ENCODE assay signal across 15 cellular contexts in the genomic region with DNA sequence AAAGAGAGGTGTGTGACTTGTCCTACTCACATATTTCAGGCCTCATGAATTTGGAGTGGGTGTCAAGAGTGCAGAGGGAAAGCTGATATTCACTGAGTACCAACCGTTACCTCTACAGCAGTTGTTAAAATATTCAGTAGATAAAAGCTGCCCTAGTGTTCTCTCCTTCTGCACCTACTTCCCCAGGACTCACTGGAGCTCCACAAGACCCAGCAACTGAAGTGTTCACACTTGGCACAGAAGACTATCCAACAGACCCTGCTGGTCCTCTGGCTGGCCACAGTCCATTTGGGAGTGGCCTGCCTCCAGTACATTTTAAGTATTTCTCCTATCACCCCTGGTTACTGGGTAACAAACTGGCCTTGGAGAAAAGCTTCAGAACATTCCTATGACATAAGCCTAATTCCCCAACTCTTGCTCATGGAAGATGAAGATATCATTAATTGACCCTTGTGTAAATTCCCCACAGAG.
DNase-seq lines count a peak whose midpoint lies in the region; ATAC-seq, FAIRE-seq and TF ChIP-seq lines count a peak whose summit lies in the region.
"Had no signal": no experiment of that assay in that cellular context is flagged by ENCODE, and none has a peak within 500 bp of the region (broad histone marks: within the 10 kb centered on the region; RNA-seq: fewer than 3 reads in every experiment).

No MANE protein-coding gene starts in this region.

- H3K27me3 ChIP-seq in bronchial epithelial cell (ENCODE audit: control insufficient read depth, insufficient read depth, low read length): no peaks in the 10 kb centered on the region
- no peaks in the 10 kb centered on the region for H3K27me3 ChIP-seq in kidney epithelial cell (ENCODE audit: control insufficient read depth, insufficient read depth, low read length)
- H3K27me3 ChIP-seq: testis had no signal

- ATAC-seq in HG03039 (IDR thresholded peaks at IDR 0.05; ENCODE audit: unreplicated experiment): no peak
- ATAC-seq in GM18519 (IDR thresholded peaks at IDR 0.05; ENCODE audit: low FRiP score, unreplicated experiment): no peak
- ATAC-seq: esophagus mucosa; natural killer cell treated with Interleukin-12 subunit alpha and Interleukin-12 subunit beta and Interleukin-15 and Interleukin-18, amount 100 ng/mL, for 72 hours had no signal

- H3K4me3 ChIP-seq in bronchial epithelial cell (ENCODE audit: low read depth, low read length): no peak overlapping the region
- no peak overlapping the region for H3K4me3 ChIP-seq in kidney epithelial cell (ENCODE audit: low read depth, low read length)
- H3K4me3 ChIP-seq: testis had no signal

- TF ChIP-seq CTCF in bronchial epithelial cell (IDR thresholded peaks at IDR 0.05; ENCODE audit: insufficient read depth, low read length, severe bottlenecking) (no peak), kidney epithelial cell (IDR thresholded peaks at IDR 0.05; ENCODE audit: insufficient read depth, low read length, poor library complexity, severe bottlenecking) (no peak)

- H3K36me3 ChIP-seq in bronchial epithelial cell (ENCODE audit: control insufficient read depth, insufficient read depth, low read length): no peaks in the 10 kb centered on the region
- no peaks in the 10 kb centered on the region for H3K36me3 ChIP-seq in kidney epithelial cell (ENCODE audit: control insufficient read depth, insufficient read depth, low read length)

- DNase-seq in NCI-H2107 treated with DMSO at 0.1 percent for 48 hours (lab: John Stamatoyannopoulos, UW; ENCODE audit: unreplicated experiment): peak; percentile 26
- DNase-seq in NCI-H2107 (lab: John Stamatoyannopoulos, UW): no peak
- no peak for DNase-seq in bronchial epithelial cell (ENCODE audit: low read depth)
- peak; percentile 47 for DNase-seq in kidney epithelial cell (ENCODE audit: low read depth)
- DNase-seq in activated CD8-positive, alpha-beta memory T cell treated with anti-CD3 and anti-CD28 coated beads, Interleukin-2, amount 50 U/mL, for 4 hours: no peak
- DNase-seq in NCI-H2227 treated with DMSO at 0.1 percent for 48 hours (lab: John Stamatoyannopoulos, UW): no peak
- DNase-seq: activated CD8-positive, alpha-beta memory T cell treated with anti-CD3 and anti-CD28 coated beads for 24 hours; activated naive CD4-positive, alpha-beta T cell treated with Interleukin-2 at 50 U/mL for 16 hours; GOT3; NCI-H446 treated with DMSO at 0.1 percent for 48 hours; testis had no signal

- peak; percentile 76 for FAIRE-seq in bronchial epithelial cell (lab: Jason Lieb, UNC)

Comparison
In these comparisons a context has a peak if more than half of its experiments do, and no peak if none do; other contexts are left out.
1. DNase-seq: peak in NCI-H2107 treated with DMSO at 0.1 percent for 48 hours (single experiment) and kidney epithelial cell (single experiment); none in NCI-H2107 (single experiment), bronchial epithelial cell (single experiment), activated CD8-positive, alpha-beta memory T cell treated with anti-CD3 and anti-CD28 coated beads, Interleukin-2, amount 50 U/mL, for 4 hours (single experiment) and NCI-H2227 treated with DMSO at 0.1 percent for 48 hours (single experiment).